Comparison of ENCODE assay signal across 26 cellular contexts in genomic region chr12:67681941-67682340, GRCh38. TPM values are rescaled to one million over a fixed set of nuclear protein-coding genes. Genes with fewer than 3 reads are reported as not detected.
DNase-seq lines count a peak whose midpoint lies in the region; ATAC-seq and TF ChIP-seq lines count a peak whose summit lies in the region.
"Had no signal": no experiment of that assay in that cellular context is flagged by ENCODE, and none has a peak within 500 bp of the region (broad histone marks: within the 10 kb centered on the region; RNA-seq: fewer than 3 reads in every experiment).

No MANE protein-coding gene starts in this region.

- H3K27me3 ChIP-seq in PC-3 (ENCODE audit: low read length), result no peaks in the 10 kb centered on the region
- H3K27me3 ChIP-seq in smooth muscle cell (ENCODE audit: low read depth), result no peaks in the 10 kb centered on the region
- H3K27me3 ChIP-seq: BLaER1 treated with 17β-estradiol and CSF1 and Interleukin-3, amounts not matched to agents 10 nM and 100 nM; SJSA1; suprapubic skin; vagina had no signal

- H2AFZ ChIP-seq in PC-3 (ENCODE audit: low read length) (no peak overlapping the region), smooth muscle cell (ENCODE audit: low read depth) (no peak overlapping the region)

- no peaks in the 10 kb centered on the region for H4K20me1 ChIP-seq in PC-3 (ENCODE audit: low read length)
- H4K20me1 ChIP-seq in smooth muscle cell (ENCODE audit: low read depth), result no peaks in the 10 kb centered on the region
- H4K20me1 ChIP-seq: BLaER1 treated with 17β-estradiol and CSF1 and Interleukin-3, amounts not matched to agents 10 nM and 100 nM had no signal

- TF ChIP-seq CTCF in PC-3 (conservative IDR thresholded peaks at IDR 0.05; ENCODE audit: low read depth, low read length), result no peak
- no peak for TF ChIP-seq CTCF in smooth muscle cell (IDR thresholded peaks at IDR 0.05; ENCODE audit: borderline replicate concordance, insufficient read depth, poor library complexity, severe bottlenecking)

- intact Hi-C loops in PC-3 (cut with micrococcal nuclease), result no loop called here

- H3K9me3 ChIP-seq in PC-3 (ENCODE audit: low read length) (no peaks in the 10 kb centered on the region), smooth muscle cell (replicated peaks; ENCODE audit: low read depth) (no peaks in the 10 kb centered on the region)
- H3K9me3 ChIP-seq: BLaER1 treated with 17β-estradiol and CSF1 and Interleukin-3, amounts not matched to agents 10 nM and 100 nM; lower lobe of right lung; SJSA1; suprapubic skin; vagina had no signal

- DNase-seq in EH (ENCODE audit: low read depth) (peak; percentile 54), PC-3 (no peak), foreskin melanocyte (peak; percentile 85), smooth muscle cell (lab: John Stamatoyannopoulos, UW; ENCODE audit: unreplicated experiment) (no peak), NOMO-1 treated with DMSO at 0.1 percent for 48 hours (lab: John Stamatoyannopoulos, UW; ENCODE audit: unreplicated experiment) (no peak), Ammon's horn (ENCODE audit: low spot score) (no peak)
- DNase-seq: activated CD4-positive, alpha-beta T cell treated with anti-CD3 and anti-CD28 coated beads for 4 hours; amygdala; COR-L47; effector memory CD8-positive, alpha-beta T cell; erythroblast; lower lobe of right lung; NCI-H446 treated with DMSO at 0.1 percent for 48 hours; NCI-H82; occipital lobe; stimulated activated CD4-positive, alpha-beta T cell treated with anti-CD3 and anti-CD28 coated beads, Interleukin-1b, Interleukin-23, amount 100 ng/mL, for 48 hours; stimulated activated naive CD4-positive, alpha-beta T cell treated with Interleukin-2 at 50 U/mL for 16 hours; WERI-Rb-1 had no signal

- H3K36me3 ChIP-seq in PC-3 (ENCODE audit: low read depth, low read length) (no peaks in the 10 kb centered on the region), smooth muscle cell (ENCODE audit: low read depth) (no peaks in the 10 kb centered on the region)
- H3K36me3 ChIP-seq: BLaER1 treated with 17β-estradiol and CSF1 and Interleukin-3, amounts not matched to agents 10 nM and 100 nM; lower lobe of right lung; SJSA1; suprapubic skin; vagina; WERI-Rb-1 had no signal

- H3F3A ChIP-seq in PC-3 (ENCODE audit: low read length, unreplicated experiment) (no peaks in the 10 kb centered on the region), smooth muscle cell (ENCODE audit: low read depth) (peaks cover 3% of the 10 kb centered on the region)

- H3K4me3 ChIP-seq in PC-3 (ENCODE audit: low read length) (no peak overlapping the region), smooth muscle cell (no peak overlapping the region)
- H3K4me3 ChIP-seq: BLaER1 treated with 17β-estradiol and CSF1 and Interleukin-3, amounts not matched to agents 10 nM and 100 nM; coronary artery; lower lobe of right lung; SJSA1; suprapubic skin; vagina had no signal

- CTCF ChIA-PET in PC-3 (lab: Charles Lee), result no interaction called here

- no TSS peak for BruUV-seq in PC-3 (replicated peaks; lab: Mats Ljungman, UMichigan)

- H3K4me2 ChIP-seq in PC-3 (ENCODE audit: low read length), result no peak overlapping the region
- peak overlapping the region; percentile 11 for H3K4me2 ChIP-seq in smooth muscle cell
- H3K4me2 ChIP-seq: BLaER1 treated with 17β-estradiol and CSF1 and Interleukin-3, amounts not matched to agents 10 nM and 100 nM had no signal

- POLR2A ChIA-PET in PC-3 (lab: Charles Lee; ENCODE audit: unreplicated experiment), result no interaction called here

- H3K9ac ChIP-seq in PC-3 (ENCODE audit: low read length) (no peak overlapping the region), smooth muscle cell (ENCODE audit: low read depth) (peak overlapping the region; percentile 33)
- H3K9ac ChIP-seq: BLaER1 treated with 17β-estradiol and CSF1 and Interleukin-3, amounts not matched to agents 10 nM and 100 nM had no signal

- 0 out of 2 replicates have a peak overlapping the region, but pooled peaks have one; percentile 43 for H3K27ac ChIP-seq in PC-3 (ENCODE audit: low read length)
- peak overlapping the region; percentile 83 for H3K27ac ChIP-seq in smooth muscle cell (ENCODE audit: low read depth)
- H3K27ac ChIP-seq: BLaER1 treated with 17β-estradiol and CSF1 and Interleukin-3, amounts not matched to agents 10 nM and 100 nM; lower lobe of right lung; SJSA1; WERI-Rb-1 had no signal

- ATAC-seq in PC-3 (no peak), GM18861 (IDR thresholded peaks at IDR 0.05; ENCODE audit: unreplicated experiment) (no peak)
- ATAC-seq: effector memory CD8-positive, alpha-beta T cell; HCT116; natural killer cell treated with Interleukin-12 subunit alpha and Interleukin-12 subunit beta and Interleukin-15 and Interleukin-18, amount 100 ng/mL, for 72 hours had no signal

- H3K79me2 ChIP-seq in PC-3 (ENCODE audit: low read length) (no peaks in the 10 kb centered on the region), smooth muscle cell (ENCODE audit: low read depth) (peaks cover 12% of the 10 kb centered on the region)

- H3K4me1 ChIP-seq in PC-3 (ENCODE audit: insufficient read depth, low read length) (peaks cover 20% of the 10 kb centered on the region), smooth muscle cell (ENCODE audit: low read depth) (peaks cover 5% of the 10 kb centered on the region)
- H3K4me1 ChIP-seq: lower lobe of right lung had no signal

- no peaks in the 10 kb centered on the region for H3K9me2 ChIP-seq in PC-3 (replicated peaks; ENCODE audit: low read length)

RNA-seq across cellular contexts. Expression of gene DYRK2, which starts 33.4 kb away (rescaled TPM):
- total RNA-seq in PC-3 (2014; rRNA removed) (20.6 and 26.3 TPM in 2 replicates), smooth muscle cell (44.0 and 65.3 TPM in 2 replicates)
- 41.6 and 64.1 TPM in 2 replicates for polyA plus RNA-seq in smooth muscle cell

Comparison
In these comparisons a context has a peak if more than half of its experiments do, and no peak if none do; other contexts are left out.
1. DNase-seq: peak in EH (single experiment) and foreskin melanocyte (single experiment); none in PC-3 (single experiment), smooth muscle cell (single experiment), NOMO-1 treated with DMSO at 0.1 percent for 48 hours (single experiment) and Ammon's horn (single experiment).